Comparison of ENCODE assay signal across 6 cellular contexts in the genomic region with DNA sequence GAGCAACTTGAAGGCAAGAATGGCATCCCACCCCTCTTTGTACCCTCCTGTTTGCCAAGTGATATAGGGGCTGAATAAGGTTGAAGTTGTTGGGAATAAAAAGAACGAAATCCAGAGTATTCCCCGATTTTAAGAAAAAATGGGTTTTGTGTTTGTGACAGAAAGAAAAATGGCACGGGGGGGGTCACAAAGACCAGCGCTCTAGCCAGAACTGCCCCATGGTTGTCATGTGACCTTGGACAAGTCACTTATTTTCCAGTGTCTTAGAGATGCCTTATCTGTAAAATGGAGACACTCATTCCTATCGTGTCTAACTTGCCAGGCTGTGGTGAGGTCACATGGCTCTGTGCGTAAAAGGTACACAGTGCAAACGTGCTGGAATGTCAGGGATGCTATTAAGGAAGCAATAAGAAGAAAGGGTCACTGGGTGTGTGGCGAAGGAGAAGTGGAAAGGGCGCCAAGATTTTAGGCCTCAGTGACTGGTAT. TPM values are rescaled to one million over a fixed set of nuclear protein-coding genes. Genes with fewer than 3 reads are reported as not detected.
DNase-seq lines count a peak whose midpoint lies in the region; ATAC-seq and TF ChIP-seq lines count a peak whose summit lies in the region.

No MANE protein-coding gene starts in this region.

- H3K9ac ChIP-seq in stomach smooth muscle (ENCODE audit: low read length in 2 of 2), result peak overlapping the region; percentile 88 to 99

- TF ChIP-seq CTCF in fibroblast of mammary gland (conservative IDR thresholded peaks at IDR 0.05; ENCODE audit: control insufficient read depth, insufficient read depth, low read depth, low read length), result no peak

- no peaks in the 10 kb centered on the region for H3K9me3 ChIP-seq in stomach smooth muscle (ENCODE audit: control insufficient read depth in 2 of 2, low read length in 2 of 2)

- no peaks in the 10 kb centered on the region for H3K36me3 ChIP-seq in stomach smooth muscle (ENCODE audit: control insufficient read depth in 2 of 2, insufficient read depth in 2 of 2, low read length in 2 of 2)

- DNase-seq in left cardiac atrium (peak; percentile 35), left ventricle myocardium superior (no peak), fibroblast of mammary gland (ENCODE audit: low read depth) (peak; percentile 79), NCI-H2227 treated with DMSO at 0.1 percent for 48 hours (lab: John Stamatoyannopoulos, UW) (no peak)
- DNase-seq in activated CD4-positive, alpha-beta T cell treated with anti-CD3 and anti-CD28 coated beads, Interleukin-2, amount 50 U/mL, for 4 hours, result no peak

- no peaks in the 10 kb centered on the region for H3K27me3 ChIP-seq in stomach smooth muscle (ENCODE audit: control insufficient read depth in 1 of 2, insufficient read depth in 2 of 2, low read length in 2 of 2)

- H3K4me1 ChIP-seq in stomach smooth muscle (ENCODE audit: control insufficient read depth, insufficient read depth, low read length), result peaks cover 45% of the 10 kb centered on the region

- H3K27ac ChIP-seq in stomach smooth muscle (ENCODE audit: low read length), result peak overlapping the region; percentile 99

- ATAC-seq in left cardiac atrium (no peak), left ventricle myocardium superior (no peak)

- intact Hi-C loops in left cardiac atrium (cut with DNase I) (no loop called here), left ventricle myocardium superior (cut with micrococcal nuclease) (no loop called here)

- H3K4me3 ChIP-seq in fibroblast of mammary gland (ENCODE audit: control insufficient read depth, low read depth, low read length) (peak overlapping the region; percentile 80), stomach smooth muscle (ENCODE audit: low read length in 2 of 2) (peak overlapping the region; percentile 82 to 98)

RNA-seq across cellular contexts. Expression of gene HEXIM1, which starts 1.6 kb away (rescaled TPM):
- total RNA-seq in left cardiac atrium, result 10 to 100 TPM; 27.8 to 31.7 TPM
- 35.1 TPM for total RNA-seq in left ventricle myocardium superior

RNA-seq across cellular contexts. Expression of gene ACBD4, which starts 11.2 kb away (rescaled TPM):
- total RNA-seq in left cardiac atrium (1 to 10 TPM; 8.4 to 8.7 TPM), left ventricle myocardium superior (7.7 TPM)

RNA-seq across cellular contexts. Expression of gene PLCD3, which starts 14.3 kb away (rescaled TPM):
- total RNA-seq in left cardiac atrium (100 to 1,000 TPM in 1 of 2 donors, 10 to 100 TPM in 1; 92.1 to 132 TPM), left ventricle myocardium superior (281 TPM)

RNA-seq across cellular contexts. Expression of gene HEXIM2, which starts 15.0 kb away (rescaled TPM):
- 1 to 10 TPM; 4.2 to 4.4 TPM for total RNA-seq in left cardiac atrium
- 8.9 TPM for total RNA-seq in left ventricle myocardium superior

Comparison
In these comparisons a context has a peak if more than half of its experiments do, and no peak if none do; other contexts are left out.
1. DNase-seq: peak in left cardiac atrium (single experiment) and fibroblast of mammary gland (single experiment); none in left ventricle myocardium superior (single experiment), activated CD4-positive, alpha-beta T cell treated with anti-CD3 and anti-CD28 coated beads, Interleukin-2, amount 50 U/mL, for 4 hours (0 of 2) and NCI-H2227 treated with DMSO at 0.1 percent for 48 hours (single experiment).